Comparison of ENCODE assay signal across 17 cellular contexts in genomic region chr5:2748841-2749513, GRCh38. TPM values are rescaled to one million over a fixed set of nuclear protein-coding genes. Genes with fewer than 3 reads are reported as not detected.
DNase-seq lines count a peak whose midpoint lies in the region; ATAC-seq and TF ChIP-seq lines count a peak whose summit lies in the region.
"Had no signal": no experiment of that assay in that cellular context is flagged by ENCODE, and none has a peak within 500 bp of the region (broad histone marks: within the 10 kb centered on the region; RNA-seq: fewer than 3 reads in every experiment).

No MANE protein-coding gene starts in this region.

- POLR2A ChIA-PET in WTC11 (lab: Charles Lee), result no interaction called here

- H3K4me1 ChIP-seq in ES-I3 (ENCODE audit: insufficient read depth, low read length), result peaks cover 8% of the 10 kb centered on the region; the same call in 1 of the 2 replicates

- H3K9ac ChIP-seq in ES-I3 (ENCODE audit: low read depth, low read length), result peak overlapping the region; percentile 84

- H3K27me3 Mint-ChIP-seq in WTC11 (ENCODE audit: low read depth) (peaks cover 65% of the 10 kb centered on the region), neural crest cell (ENCODE audit: low read depth) (peaks cover 38% of the 10 kb centered on the region)

- TF ChIP-seq CTCF in WTC11 (IDR thresholded peaks at IDR 0.05) (no peak), fibroblast of mammary gland (conservative IDR thresholded peaks at IDR 0.05; ENCODE audit: control insufficient read depth, insufficient read depth, low read depth, low read length) (no peak), neural crest cell (conservative IDR thresholded peaks at IDR 0.05) (no peak)

- peaks cover 4% of the 10 kb centered on the region for H3K36me3 ChIP-seq in ES-I3 (ENCODE audit: insufficient read depth, low read length)

- CTCF ChIA-PET in WTC11 (lab: Charles Lee), result interaction anchor here (0.6 to 1.4 kb wide), 2 partner anchors 56 to 58 kb away, joined by 3 to 13 read pairs; no protein-coding TSS in a partner anchor

- H3K9me3 ChIP-seq in ES-I3 (ENCODE audit: control insufficient read depth, insufficient read depth, low read length), result no peaks in the 10 kb centered on the region

- peaks cover 36% of the 10 kb centered on the region for H3K36me3 Mint-ChIP-seq in WTC11
- H3K36me3 Mint-ChIP-seq in neural crest cell (ENCODE audit: low read depth), result peaks cover 16% of the 10 kb centered on the region

- ATAC-seq in WTC11, result no peak

- H3K4me1 Mint-ChIP-seq in WTC11 (peaks cover 54% of the 10 kb centered on the region), neural crest cell (peaks cover 58% of the 10 kb centered on the region)

- DNase-seq in WTC11 (ENCODE audit: low spot score) (no peak), fibroblast of mammary gland (ENCODE audit: low read depth) (no peak), neural crest cell (ENCODE audit: low read depth, low spot score) (no peak), GF-D8 (lab: John Stamatoyannopoulos, UW) (no peak), Kasumi-1 (lab: John Stamatoyannopoulos, UW) (no peak), AG08396 (ENCODE audit: low spot score) (no peak), AG08395 (ENCODE audit: low spot score) (no peak)
- DNase-seq: activated CD4-positive, alpha-beta T cell treated with anti-CD3 and anti-CD28 coated beads, Interleukin-2, amount 50 U/mL, for 1 hour; activated naive CD4-positive, alpha-beta T cell treated with Interleukin-2 at 50 U/mL for 16 hours; CD4-positive, alpha-beta T cell; foreskin melanocyte; GDM1; NCI-H2171; stimulated activated naive CD4-positive, alpha-beta T cell treated with Interleukin-2 at 50 U/mL for 16 hours; SW 1271 had no signal

- H3K27ac Mint-ChIP-seq in WTC11 (peak overlapping the region; percentile 94), neural crest cell (ENCODE audit: unreplicated experiment) (no peak overlapping the region)
- H3K27ac Mint-ChIP-seq: CD4-positive, alpha-beta T cell; dendritic cell treated with granulocyte-macrophage colony-stimulating factor and Interleukin-4, amounts not matched to agents 40 ng/mL and 50 ng/mL, for 4 days had no signal

- H3K4me3 Mint-ChIP-seq in WTC11, result peak overlapping the region; percentile 84
- H3K4me3 Mint-ChIP-seq in neural crest cell, result peak overlapping the region; percentile 95
- H3K4me3 Mint-ChIP-seq: CD4-positive, alpha-beta T cell; dendritic cell treated with granulocyte-macrophage colony-stimulating factor and Interleukin-4, amounts not matched to agents 40 ng/mL and 50 ng/mL, for 4 days had no signal

- peak overlapping the region; percentile 62 for H3K4me3 ChIP-seq in fibroblast of mammary gland (ENCODE audit: control insufficient read depth, low read depth, low read length)

- H3K9me3 Mint-ChIP-seq in WTC11 (no peaks in the 10 kb centered on the region), neural crest cell (no peaks in the 10 kb centered on the region)
- H3K9me3 Mint-ChIP-seq: CD4-positive, alpha-beta T cell; dendritic cell treated with granulocyte-macrophage colony-stimulating factor and Interleukin-4, amounts not matched to agents 40 ng/mL and 50 ng/mL, for 4 days had no signal

TF ChIP-seq in WTC11, 78 proteins besides CTCF, POLR2A, EP300 and RAD21:
- TF ChIP-seq PREB (CRISPR knock-in tag; IDR thresholded peaks at IDR 0.05; ENCODE audit: borderline replicate concordance) (no peak), USF2 (CRISPR knock-in tag; IDR thresholded peaks at IDR 0.05) (peak; percentile 41)
TF ChIP-seq in WTC11: peak in this region for 1.

RNA-seq across cellular contexts. Expression of gene IRX2, which starts 2.5 kb away (rescaled TPM):
- 51.5 to 63.2 TPM (median 52.0 TPM) in 3 replicates for total RNA-seq in WTC11 (2021)
- 41.6 and 42.5 TPM in 2 replicates for total RNA-seq in neural crest cell
- total RNA-seq: CD4-positive, alpha-beta T cell had no signal
